In the genomic region with DNA sequence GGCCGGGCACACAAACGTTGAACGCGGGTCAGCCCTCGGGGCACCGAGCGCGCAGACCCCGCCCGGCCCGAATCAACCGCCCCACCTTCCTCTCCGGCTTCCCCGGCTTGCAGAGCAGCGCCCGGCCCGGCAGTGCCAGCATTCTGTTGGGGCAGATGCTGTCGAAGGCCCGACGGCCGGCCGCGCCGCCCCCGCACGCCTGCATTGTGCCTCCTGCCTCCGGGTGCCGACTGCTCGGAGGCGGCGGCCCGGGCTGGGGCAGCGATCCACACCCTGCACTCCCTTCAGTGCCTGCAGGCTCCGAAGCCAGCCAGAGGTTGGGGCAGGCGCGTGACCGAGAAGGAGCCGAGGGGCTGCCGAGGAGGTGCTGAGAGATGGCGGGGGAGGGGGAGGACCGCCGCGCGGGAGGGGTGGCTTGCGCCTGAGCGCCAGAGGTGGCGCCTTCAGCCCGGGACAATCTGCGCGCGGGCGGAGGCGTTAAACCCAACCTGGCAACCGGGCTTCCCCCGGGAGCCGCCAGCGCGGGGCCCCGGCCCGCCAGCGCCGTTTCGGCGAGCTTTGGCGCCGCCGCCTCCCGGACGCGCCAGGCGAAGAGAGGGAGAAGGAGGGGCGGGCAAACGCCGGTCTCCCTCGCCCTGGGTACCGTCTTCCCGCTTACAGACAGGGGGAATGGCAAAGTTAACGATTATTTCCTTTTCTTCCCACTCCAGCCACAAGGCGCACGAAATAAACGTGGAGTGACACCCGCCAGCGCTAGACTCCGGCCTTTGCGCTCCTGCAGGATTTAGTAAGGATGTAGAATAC, we compare ENCODE assay signal across 8 cellular contexts. TPM values are rescaled to one million over a fixed set of nuclear protein-coding genes. Genes with fewer than 3 reads are reported as not detected.
A peak's percentile ranks its signal among the peaks of the same experiment; 100 is the strongest.
DNase-seq lines count a peak whose midpoint lies in the region; ATAC-seq lines count a peak whose summit lies in the region.

A gene (minus strand): TSS at position 382 of the 804 bp plus-strand sequence. CDS start 177 bp downstream, at position 205.

- no peaks in the 10 kb centered on the region for H3K9me3 Mint-ChIP-seq in CD8-positive, alpha-beta memory T cell

- peak in 4 of 5 donors; percentile 26 to 59 (median 34) for DNase-seq in CD8-positive, alpha-beta memory T cell
- DNase-seq in SJCRH30 (peak; percentile 70 to 71), adipocyte (ENCODE audit: low read depth) (peak; percentile 50)
- DNase-seq in stimulated activated CD4-positive, alpha-beta T cell treated with anti-CD3 and anti-CD28 coated beads, Interleukin-2, amount 100 ng/mL, for 4 hours (ENCODE audit: low read depth), result peak; percentile 52

- peaks cover 39% of the 10 kb centered on the region for H3K4me1 ChIP-seq in CD8-positive, alpha-beta memory T cell (ENCODE audit: insufficient read depth, low read length)
- H3K4me1 ChIP-seq in HUES48 (ENCODE audit: control insufficient read depth, insufficient read depth, low read length) (peaks cover 27% of the 10 kb centered on the region), SJCRH30 (peaks cover 6% of the 10 kb centered on the region; the same call in 1 of the 2 replicates), adipocyte (ENCODE audit: control insufficient read depth, insufficient read depth, low read length) (peaks cover 8% of the 10 kb centered on the region), iPS-20b (ENCODE audit: insufficient read depth, low read length) (peaks cover 3% of the 10 kb centered on the region; the same call in 1 of the 2 replicates)

- H3K9ac ChIP-seq in HUES48 (ENCODE audit: low read depth, low read length), result no peak within 1 kb of the TSS
- no peak within 1 kb of the TSS for H3K9ac ChIP-seq in adipocyte (ENCODE audit: low read length)
- H3K9ac ChIP-seq in iPS-20b (ENCODE audit: low read depth, low read length), result no peak within 1 kb of the TSS

- peak within 1 kb of the TSS in 1 of 8 donors; percentile 24 for H3K27ac Mint-ChIP-seq in CD8-positive, alpha-beta memory T cell

- peaks cover 79 to 91% of the 10 kb centered on the region in 2 donors for H3K27me3 Mint-ChIP-seq in CD8-positive, alpha-beta memory T cell

- peak within 1 kb of the TSS; percentile 67 to 83 (median 73) for H3K4me3 Mint-ChIP-seq in CD8-positive, alpha-beta memory T cell

- H3K4me1 Mint-ChIP-seq in CD8-positive, alpha-beta memory T cell, result peaks cover 35 to 54% (median 35%) of the 10 kb centered on the region in 3 donors

- no peak within 1 kb of the TSS for H3K27ac ChIP-seq in CD8-positive, alpha-beta memory T cell (ENCODE audit: low read depth, low read length)
- H3K27ac ChIP-seq in HUES48 (ENCODE audit: low read depth, low read length) (no peak within 1 kb of the TSS), SJCRH30 (no peak within 1 kb of the TSS; the same call in 1 of the 2 replicates), iPS-20b (ENCODE audit: low read length) (no peak within 1 kb of the TSS)

- POLR2A ChIA-PET in CD8-positive, alpha-beta memory T cell (lab: Charles Lee), result no interaction called here

- CTCF ChIA-PET in CD8-positive, alpha-beta memory T cell (lab: Charles Lee), result no interaction called here

- ATAC-seq in GM19452 (IDR thresholded peaks at IDR 0.05; ENCODE audit: unreplicated experiment) (peak; percentile 27), HG03469 (IDR thresholded peaks at IDR 0.05; ENCODE audit: unreplicated experiment) (no peak)

- H3K36me3 Mint-ChIP-seq in CD8-positive, alpha-beta memory T cell, result no peaks in the 10 kb centered on the region

- peaks cover 87% of the 10 kb centered on the region for H3K27me3 ChIP-seq in CD8-positive, alpha-beta memory T cell (ENCODE audit: insufficient read depth, low read length, poor library complexity, severe bottlenecking)
- H3K27me3 ChIP-seq in HUES48 (ENCODE audit: control insufficient read depth, insufficient read depth, low read length) (peaks cover 100% of the 10 kb centered on the region), SJCRH30 (no peaks in the 10 kb centered on the region), adipocyte (replicated peaks; ENCODE audit: control insufficient read depth, insufficient read depth, low read length) (peaks cover 94% of the 10 kb centered on the region), iPS-20b (ENCODE audit: insufficient read depth, low read length) (peaks cover 100% of the 10 kb centered on the region)

- no peaks in the 10 kb centered on the region for H3K36me3 ChIP-seq in CD8-positive, alpha-beta memory T cell (ENCODE audit: insufficient read depth, low read length)
- no peaks in the 10 kb centered on the region for H3K36me3 ChIP-seq in HUES48 (ENCODE audit: control insufficient read depth, insufficient read depth, low read length)
- H3K36me3 ChIP-seq in SJCRH30, result no peaks in the 10 kb centered on the region
- no peaks in the 10 kb centered on the region for H3K36me3 ChIP-seq in adipocyte (ENCODE audit: control insufficient read depth, insufficient read depth, low read length, severe bottlenecking)
- no peaks in the 10 kb centered on the region for H3K36me3 ChIP-seq in iPS-20b (ENCODE audit: insufficient read depth, low read depth, low read length)

- H3K4me3 ChIP-seq in CD8-positive, alpha-beta memory T cell (ENCODE audit: low read length), result no peak within 1 kb of the TSS
- peak within 1 kb of the TSS; percentile 64 for H3K4me3 ChIP-seq in HUES48 (ENCODE audit: low read depth, low read length)
- peak within 1 kb of the TSS; percentile 68 for H3K4me3 ChIP-seq in SJCRH30
- peak within 1 kb of the TSS; percentile 71 for H3K4me3 ChIP-seq in adipocyte (ENCODE audit: low read length)
- H3K4me3 ChIP-seq in iPS-20b (ENCODE audit: low read length), result peak within 1 kb of the TSS; percentile 63

- no peaks in the 10 kb centered on the region for H3K9me3 ChIP-seq in CD8-positive, alpha-beta memory T cell (ENCODE audit: low read length)
- H3K9me3 ChIP-seq in HUES48 (ENCODE audit: control insufficient read depth, insufficient read depth, low read length) (no peaks in the 10 kb centered on the region), SJCRH30 (replicated peaks) (no peaks in the 10 kb centered on the region), adipocyte (ENCODE audit: control insufficient read depth, low read length) (peaks cover 6% of the 10 kb centered on the region), iPS-20b (ENCODE audit: insufficient read depth, low read depth, low read length) (peaks cover 22% of the 10 kb centered on the region; the same call in 1 of the 2 replicates)

RNA-seq across cellular contexts. Expression of the gene that starts here (rescaled TPM):
- total RNA-seq in CD8-positive, alpha-beta memory T cell, result not detected
- not detected for polyA plus RNA-seq in CD8-positive, alpha-beta memory T cell
- 0.71 and 0.83 TPM in 2 replicates for total RNA-seq in SJCRH30 (2014; rRNA removed; shearing (Covaris generic))

Comparison
In these comparisons a context has a peak if more than half of its experiments do, and no peak if none do; other contexts are left out.
1. Peak in DNase-seq in CD8-positive, alpha-beta memory T cell; RNA of the gene not detected or under 1 TPM.
2. Peak in DNase-seq and H3K4me3 ChIP-seq in SJCRH30; RNA of the gene not detected or under 1 TPM.